In the genomic region with DNA sequence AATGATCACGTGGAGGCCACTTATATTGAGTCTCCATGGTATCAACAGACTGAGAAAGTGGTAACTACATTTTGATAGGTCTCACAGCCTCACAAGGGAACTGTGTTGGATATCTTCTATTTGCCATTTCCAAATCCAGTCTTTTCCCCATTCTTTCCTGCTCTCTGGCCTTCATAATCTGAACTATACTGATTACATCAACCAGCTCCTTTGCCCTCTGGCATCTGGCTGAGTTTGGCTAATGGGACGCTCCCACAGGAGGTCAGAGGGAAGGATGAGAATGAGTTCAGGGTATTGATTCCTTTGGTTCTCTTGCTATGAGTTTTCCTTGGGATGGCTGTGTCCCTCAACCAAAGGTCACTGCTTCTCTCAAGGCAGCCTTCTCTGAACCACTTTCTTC, we compare ENCODE assay signal across 24 cellular contexts.
DNase-seq lines count a peak whose midpoint lies in the region; FAIRE-seq and TF ChIP-seq lines count a peak whose summit lies in the region.
"Had no signal": no experiment of that assay in that cellular context is flagged by ENCODE, and none has a peak within 500 bp of the region (broad histone marks: within the 10 kb centered on the region; RNA-seq: fewer than 3 reads in every experiment).

No MANE protein-coding gene starts in this region.

- H3K36me3 ChIP-seq in A673 (ENCODE audit: insufficient read depth, low read length, poor library complexity, severe bottlenecking) (no peaks in the 10 kb centered on the region), H1 (ENCODE audit: control insufficient read depth in 2 of 4, insufficient read depth in 4 of 4, low read length in 3 of 4) (no peaks in the 10 kb centered on the region), brain microvascular endothelial cell (replicated peaks) (no peaks in the 10 kb centered on the region)
- H3K36me3 ChIP-seq: BE2C; BLaER1 treated with 17β-estradiol and CSF1 and Interleukin-3, amounts not matched to agents 10 nM and 100 nM; HAP-1 had no signal

- no peaks in the 10 kb centered on the region for H4K20me1 ChIP-seq in H1 (replicated peaks in 1 of 2; ENCODE audit: control insufficient read depth in 1 of 2, insufficient read depth in 2 of 2, low read length in 2 of 2)
- H4K20me1 ChIP-seq: BLaER1 treated with 17β-estradiol and CSF1 and Interleukin-3, amounts not matched to agents 10 nM and 100 nM had no signal

- no peak overlapping the region for H2BK20ac ChIP-seq in H1 (ENCODE audit: low read length)

- H3K23ac ChIP-seq in H1 (ENCODE audit: insufficient read length): no peak overlapping the region

- DNase-seq in A673 (ENCODE audit: low spot score): no peak
- DNase-seq in H1 (ENCODE audit: low read depth in 1 of 2, low spot score in 2 of 2): no peak
- no peak for DNase-seq in nephron progenitor cell
- DNase-seq in brain microvascular endothelial cell: no peak
- DNase-seq in NCI-H2171 (lab: John Stamatoyannopoulos, UW): no peak
- no peak for DNase-seq in NCI-H526 (lab: John Stamatoyannopoulos, UW)
- DNase-seq: ACHN; AML-193; BE2C; CD4-positive, alpha-beta T cell; CD8-positive, alpha-beta memory T cell; DMS 273 treated with DMSO at 0.1 percent for 48 hours; DMS79; EL; GDM1; GM23248; HFFc6 had no signal

- H3K27me3 Mint-ChIP-seq in nephron progenitor cell (ENCODE audit: low read depth, poor library complexity): peaks cover 3% of the 10 kb centered on the region
- H3K27me3 Mint-ChIP-seq: CD4-positive, alpha-beta T cell had no signal

- no peaks in the 10 kb centered on the region for H3K23me2 ChIP-seq in H1 (ENCODE audit: low read depth, low read length)

- 0 out of 2 replicates have a peak overlapping the region, but pooled peaks have one; percentile 53 for H2AK5ac ChIP-seq in H1 (ENCODE audit: low read depth, low read length)

- BruUV-seq in A673 (replicated peaks; lab: Mats Ljungman, UMichigan): no TSS peak

- FAIRE-seq in H1 (lab: Jason Lieb, UNC): no peak
- FAIRE-seq: A204.1, D721Med, GM12878 had no signal

- no peak overlapping the region for H4K5ac ChIP-seq in H1 (ENCODE audit: insufficient read length, low read depth, low read length)

- POLR2A ChIA-PET in A673 (lab: Charles Lee; ENCODE audit: low non-redundant PET): no interaction called here
- POLR2A ChIA-PET in H1 (lab: Charles Lee; ENCODE audit: partially characterized antibody): no interaction called here

- no peak for TF ChIP-seq CTCF in A673 (conservative IDR thresholded peaks at IDR 0.05; ENCODE audit: low read depth, low read length)
- TF ChIP-seq CTCF in H1 (IDR thresholded peaks at IDR 0.05; ENCODE audit: control extremely low read depth in 1 of 3, insufficient read depth in 1 of 3, low read depth in 1 of 3, low read length in 3 of 3): no peak
- TF ChIP-seq CTCF in nephron progenitor cell (IDR thresholded peaks at IDR 0.05): no peak
- no peak for TF ChIP-seq CTCF in brain microvascular endothelial cell (IDR thresholded peaks at IDR 0.05; ENCODE audit: low read depth, low read length, missing control alignments)

- H4K91ac ChIP-seq in H1 (replicated peaks; ENCODE audit: insufficient read length, low read length): no peak overlapping the region

- WGBS in H1 (ENCODE audit: extremely low coverage in 1 of 2, insufficient coverage in 1 of 2, insufficient read length in 1 of 2, insufficient replicate concordance in 2 of 2, low coverage in 1 of 2, low lambda C conversion rate in 2 of 2, missing lambda C conversion rate in 1 of 2), 2 experiments: 93% methylated on average over 2 of the region's 2 CpGs; no CpG with 5 or more reads in 1 of the 2 experiments

- H3K56ac ChIP-seq in H1 (replicated peaks; ENCODE audit: insufficient read length, low read depth, low read length): no peak overlapping the region

- H2BK15ac ChIP-seq in H1 (ENCODE audit: low read length): no peak overlapping the region

- H3K18ac ChIP-seq in H1 (ENCODE audit: extremely low read depth, low read length): no peak overlapping the region

- H3K4ac ChIP-seq in H1 (replicated peaks; ENCODE audit: insufficient read length, low read depth, low read length): no peak overlapping the region

- H3K9me3 ChIP-seq in A673 (ENCODE audit: low read depth, low read length, poor library complexity, severe bottlenecking) (peaks cover 4% of the 10 kb centered on the region), H1 (ENCODE audit: insufficient read depth in 2 of 2, low read depth in 1 of 2, low read length in 1 of 2) (no peaks in the 10 kb centered on the region)
- H3K9me3 ChIP-seq: BE2C, HAP-1 had no signal

- CTCF ChIA-PET in A673 (lab: Charles Lee): interaction anchor here (0.6 kb wide), 1 partner anchor 80 kb away, joined by 3 read pairs; no protein-coding TSS in a partner anchor
- CTCF ChIA-PET in H1 (lab: Charles Lee; ENCODE audit: partially characterized antibody): no interaction called here

- intact Hi-C loops in A673 (cut with micrococcal nuclease; ENCODE audit: unreplicated experiment): no loop called here

- H3K4me1 ChIP-seq in A673 (ENCODE audit: insufficient read depth, low read length, poor library complexity, severe bottlenecking) (peaks cover 27% of the 10 kb centered on the region), H1 (replicated peaks in 1 of 4; ENCODE audit: control insufficient read depth in 3 of 4, insufficient read depth in 4 of 4, low read length in 3 of 4) (peaks cover 0 to 3% (median 0%) of the 10 kb centered on the region in 4 experiments; a peak in 2 of 7 replicates)
- H3K4me1 ChIP-seq: BE2C; BLaER1 treated with 17β-estradiol and CSF1 and Interleukin-3, amounts not matched to agents 10 nM and 100 nM had no signal

- no peak for TF ChIP-seq EP300 in H1 (IDR thresholded peaks at IDR 0.05; ENCODE audit: borderline replicate concordance in 1 of 2, low read depth in 2 of 2, low read length in 2 of 2)

- H3K27ac ChIP-seq in A673 (ENCODE audit: low read depth, low read length, poor library complexity, severe bottlenecking): peak overlapping the region; percentile 64
- no peak overlapping the region for H3K27ac ChIP-seq in H1 (ENCODE audit: low read depth, low read length)
- H3K27ac ChIP-seq in brain microvascular endothelial cell: no peak overlapping the region
- H3K27ac ChIP-seq: 22Rv1; BLaER1 treated with 17β-estradiol and CSF1 and Interleukin-3, amounts not matched to agents 10 nM and 100 nM; GM23248 had no signal

- H3K4me2 ChIP-seq in H1 (ENCODE audit: insufficient read depth in 1 of 2, low read depth in 2 of 2, low read length in 2 of 2): no peak overlapping the region
- H3K4me2 ChIP-seq: BLaER1 treated with 17β-estradiol and CSF1 and Interleukin-3, amounts not matched to agents 10 nM and 100 nM had no signal

- no peak overlapping the region for H4K8ac ChIP-seq in H1 (ENCODE audit: extremely low read depth, insufficient read depth, low read length)

- in situ Hi-C loops in brain microvascular endothelial cell (cut with HindIII; ENCODE audit: low pct_ligation_motif_present, low sequenced_read_pairs): no loop called here

- H3K27me3 ChIP-seq in A673 (replicated peaks; ENCODE audit: insufficient read depth, low read depth, low read length, poor library complexity) (no peaks in the 10 kb centered on the region), H1 (replicated peaks in 1 of 4; ENCODE audit: control insufficient read depth in 3 of 4, extremely low read depth in 1 of 4, insufficient read depth in 3 of 4, low read length in 3 of 4) (no peaks in the 10 kb centered on the region), brain microvascular endothelial cell (replicated peaks) (no peaks in the 10 kb centered on the region)
- H3K27me3 ChIP-seq: BE2C had no signal

- TF ChIP-seq RAD21 in H1 (IDR thresholded peaks at IDR 0.05 in 1 of 2, conservative IDR thresholded peaks at IDR 0.05 in 1 of 2; ENCODE audit: low read depth in 2 of 2, low read length in 2 of 2): no peak

- H3K14ac ChIP-seq in H1 (ENCODE audit: insufficient read length): no peak overlapping the region

- H3K9me3 Mint-ChIP-seq in nephron progenitor cell: no peaks in the 10 kb centered on the region
- H3K9me3 Mint-ChIP-seq: CD4-positive, alpha-beta T cell; CD8-positive, alpha-beta memory T cell; HFFc6 had no signal

- H2AFZ ChIP-seq in H1 (ENCODE audit: low read length): no peak overlapping the region
- H2AFZ ChIP-seq: GM23248 had no signal

- H3K4me3 ChIP-seq in A673 (ENCODE audit: low read depth, low read length, poor library complexity, severe bottlenecking) (no peak overlapping the region), H1 (ENCODE audit: extremely low read depth in 1 of 4, insufficient read depth in 2 of 4, low read depth in 3 of 4, low read length in 4 of 4) (no peak overlapping the region), brain microvascular endothelial cell (ENCODE audit: low read depth, low read length) (no peak overlapping the region)
- H3K4me3 ChIP-seq: BLaER1 treated with 17β-estradiol and CSF1 and Interleukin-3, amounts not matched to agents 10 nM and 100 nM; GM12878; GM23248; HAP-1 had no signal

- no peak overlapping the region for H2BK120ac ChIP-seq in H1 (replicated peaks; ENCODE audit: low read depth, low read length)

- H2BK5ac ChIP-seq in H1 (ENCODE audit: low read depth, low read length): no peak overlapping the region

- H3K9ac ChIP-seq in H1 (replicated peaks in 1 of 4; ENCODE audit: extremely low read depth in 1 of 4, low read depth in 3 of 4, low read length in 3 of 4): no peak overlapping the region
- H3K9ac ChIP-seq: BLaER1 treated with 17β-estradiol and CSF1 and Interleukin-3, amounts not matched to agents 10 nM and 100 nM; GM23248 had no signal

- H3K36me3 Mint-ChIP-seq in nephron progenitor cell (ENCODE audit: low read depth): no peaks in the 10 kb centered on the region
- H3K36me3 Mint-ChIP-seq: CD14-positive monocyte; CD8-positive, alpha-beta memory T cell had no signal

- H3K27ac Mint-ChIP-seq in nephron progenitor cell: peak overlapping the region; percentile 11
- H3K27ac Mint-ChIP-seq: CD14-positive monocyte; CD4-positive, alpha-beta T cell; CD8-positive, alpha-beta memory T cell; HFFc6 had no signal

- no peaks in the 10 kb centered on the region for H3K79me1 ChIP-seq in H1 (ENCODE audit: low read depth, low read length)

- H2BK12ac ChIP-seq in H1 (ENCODE audit: low read depth, low read length): peak overlapping the region; percentile 42; the same call in 1 of the 2 replicates

- H3K79me2 ChIP-seq in H1 (ENCODE audit: control insufficient read depth in 1 of 2, insufficient read depth in 2 of 2, low read length in 2 of 2): no peaks in the 10 kb centered on the region

- TF ChIP-seq POLR2A in H1 (IDR thresholded peaks at IDR 0.05; ENCODE audit: control extremely low read depth in 1 of 2, low read depth in 2 of 2, low read length in 2 of 2): no peak

- peaks cover 15% of the 10 kb centered on the region for H3K4me1 Mint-ChIP-seq in nephron progenitor cell
- H3K4me1 Mint-ChIP-seq: CD14-positive monocyte; CD8-positive, alpha-beta memory T cell had no signal

- H3K4me3 Mint-ChIP-seq in nephron progenitor cell: no peak overlapping the region
- H3K4me3 Mint-ChIP-seq: CD14-positive monocyte; CD4-positive, alpha-beta T cell; CD8-positive, alpha-beta memory T cell; HFFc6 had no signal

TF ChIP-seq in H1, 55 proteins besides CTCF, POLR2A, EP300 and RAD21 (continues in another document):
- TF ChIP-seq NANOG (IDR thresholded peaks at IDR 0.05; ENCODE audit: insufficient read depth, low read depth, low read length, poor library complexity, severe bottlenecking) (no peak), CBX5 (IDR thresholded peaks at IDR 0.05; ENCODE audit: low read depth, low read length) (no peak), BRCA1 (IDR thresholded peaks at IDR 0.05; ENCODE audit: low read depth, low read length) (no peak), JUND (IDR thresholded peaks at IDR 0.05; ENCODE audit: low read length) (no peak), ASH2L (IDR thresholded peaks at IDR 0.05; ENCODE audit: low read length) (no peak)
